ENCODE assay signal across 9 cellular contexts in the genomic region with DNA sequence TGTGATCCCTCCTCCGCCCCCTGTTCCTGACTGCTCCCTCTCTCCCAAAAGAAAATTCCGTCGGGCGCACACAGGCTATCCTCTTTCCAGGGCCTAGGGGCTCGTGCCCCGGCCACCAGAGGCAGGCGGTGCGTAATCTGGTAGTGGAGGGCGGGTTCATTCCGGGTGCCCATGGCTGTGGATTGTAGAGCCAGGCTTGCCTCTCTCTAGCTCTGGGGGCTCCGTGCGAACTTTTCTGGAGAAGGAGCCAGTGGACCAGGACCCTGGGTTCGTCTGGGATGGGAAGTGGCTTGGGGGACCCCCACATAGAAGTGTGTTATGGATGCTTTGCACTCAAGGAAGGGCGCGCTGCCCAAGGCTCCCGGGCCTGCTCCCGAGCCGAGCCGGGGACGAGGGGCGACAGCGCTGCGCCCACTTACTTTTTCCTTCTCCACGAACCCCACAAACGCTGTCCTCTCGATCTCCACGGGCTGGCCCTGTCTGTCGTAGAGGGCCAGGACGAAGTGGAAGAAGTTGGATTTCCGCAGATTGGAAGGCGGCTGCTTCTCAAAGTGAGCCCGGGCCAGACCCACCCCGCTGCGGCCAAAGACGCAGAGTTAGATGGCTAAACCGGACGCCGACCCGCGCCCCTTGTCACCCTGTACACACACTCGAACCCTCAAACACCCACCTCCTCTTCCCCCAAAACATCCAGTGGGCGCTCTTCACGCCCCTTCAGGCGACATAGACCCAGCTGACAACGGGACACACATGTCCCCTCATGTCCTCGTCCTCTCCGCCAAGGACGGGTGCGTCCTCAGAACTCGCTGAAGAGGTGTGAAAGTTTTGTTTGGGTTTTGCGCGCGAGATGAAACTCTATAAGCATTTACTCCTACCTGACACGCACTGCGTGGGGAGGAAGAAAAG. TPM values are rescaled to one million over a fixed set of nuclear protein-coding genes. Genes with fewer than 3 reads are reported as not detected.
A peak's percentile ranks its signal among the peaks of the same experiment; 100 is the strongest.
DNase-seq lines count a peak whose midpoint lies in the region; ATAC-seq and TF ChIP-seq lines count a peak whose summit lies in the region.
"Had no signal": no experiment of that assay in that cellular context is flagged by ENCODE, and none has a peak within 500 bp of the region (broad histone marks: within the 10 kb centered on the region; RNA-seq: fewer than 3 reads in every experiment).

No MANE protein-coding gene starts in this region.

- ATAC-seq in gastroesophageal sphincter (no peak), GM21528 (IDR thresholded peaks at IDR 0.05; ENCODE audit: low FRiP score, unreplicated experiment) (no peak)

- H3K27ac ChIP-seq in SJSA1 (no peak overlapping the region), gastroesophageal sphincter (peak overlapping the region in 3 of 4 donors; percentile 79 to 85 (median 82))
- H3K27ac ChIP-seq: HL-60 had no signal

- in situ Hi-C loops in G401 (cut with HindIII; ENCODE audit: low sequenced_read_pairs) = no loop called here

- H3K4me3 ChIP-seq in SJSA1 (peak overlapping the region; percentile 80; the same call in 1 of the 2 replicates), gastroesophageal sphincter (peak overlapping the region; percentile 34 to 64), skeletal muscle satellite cell (ENCODE audit: low read length) (peak overlapping the region; percentile 76)

- peak overlapping the region; percentile 88 for H3K9ac ChIP-seq in skeletal muscle satellite cell (ENCODE audit: low read depth, low read length)

- H3K9me3 ChIP-seq in SJSA1 (replicated peaks) (peaks cover 3% of the 10 kb centered on the region; the same call in 1 of the 2 replicates), gastroesophageal sphincter (no peaks in the 10 kb centered on the region), skeletal muscle satellite cell (replicated peaks; ENCODE audit: low read length) (no peaks in the 10 kb centered on the region)

- H3K4me1 ChIP-seq in SJSA1 (replicated peaks) (peaks cover 40% of the 10 kb centered on the region), gastroesophageal sphincter (peaks cover 0 to 77% (median 7%) of the 10 kb centered on the region in 3 donors), skeletal muscle satellite cell (ENCODE audit: control insufficient read depth, insufficient read depth, low read length) (peaks cover 34% of the 10 kb centered on the region)

- H3K27me3 ChIP-seq in SJSA1 (replicated peaks) (no peaks in the 10 kb centered on the region), gastroesophageal sphincter (peaks cover 75% of the 10 kb centered on the region), skeletal muscle satellite cell (ENCODE audit: control insufficient read depth, insufficient read depth, low read length) (peaks cover 13% of the 10 kb centered on the region)

- no peak for TF ChIP-seq EP300 in gastroesophageal sphincter (IDR thresholded peaks at IDR 0.05)

- TF ChIP-seq POLR2A in gastroesophageal sphincter (IDR thresholded peaks at IDR 0.05) = no peak

- 0 to 10% methylated on average over 14 to 15 of the region's 55 CpGs for WGBS in gastroesophageal sphincter (ENCODE audit: low coverage in 1 of 2), 2 donors

- no peak for TF ChIP-seq CTCF in gastroesophageal sphincter (IDR thresholded peaks at IDR 0.05)

- H3K36me3 ChIP-seq in SJSA1 = 0 out of 2 replicates have a peak, but pooled peaks cover 2% of the 10 kb centered on the region
- H3K36me3 ChIP-seq in gastroesophageal sphincter = no peaks in the 10 kb centered on the region
- no peaks in the 10 kb centered on the region for H3K36me3 ChIP-seq in skeletal muscle satellite cell (ENCODE audit: insufficient read depth, low read length)

- peak overlapping the region; percentile 91 for H3K4me2 ChIP-seq in skeletal muscle satellite cell (ENCODE audit: low read length)

- DNase-seq in G401 (ENCODE audit: low spot score) (peak; percentile 8), SJSA1 (ENCODE audit: low read depth in 1 of 2, low spot score in 2 of 2) (no peak), mesenteric fat pad (ENCODE audit: low spot score) (no peak), DMS114 treated with DMSO at 0.1 percent for 48 hours (lab: John Stamatoyannopoulos, UW; ENCODE audit: unreplicated experiment) (no peak), DMS53 (lab: John Stamatoyannopoulos, UW) (no peak)

RNA-seq across cellular contexts. Expression of gene EBF1, which starts 2.9 kb away (rescaled TPM):
- total RNA-seq in G401 (2014; rRNA removed; shearing (Covaris generic)) = not detected in 2 replicates
- total RNA-seq in SJSA1 (2014; rRNA removed; shearing (Covaris generic)) = 8.5 and 12.7 TPM in 2 replicates
- total RNA-seq in gastroesophageal sphincter (10 to 100 TPM; 16.8 to 28.5 (median 24.3) TPM), mesenteric fat pad (83.3 TPM)
- 20.0 and 21.2 TPM in 2 replicates for total RNA-seq in skeletal muscle satellite cell (2012; rRNA removed)
